18 cellular contexts compared by ENCODE assay signal in genomic region chr15:68484220-68484619, GRCh38. TPM values are rescaled to one million over a fixed set of nuclear protein-coding genes. Genes with fewer than 3 reads are reported as not detected.
"Had no signal": no experiment of that assay in that cellular context is flagged by ENCODE, and none has a peak within 500 bp of the region (broad histone marks: within the 10 kb centered on the region; RNA-seq: fewer than 3 reads in every experiment).

No MANE protein-coding gene starts in this region.

- H3K36me3 ChIP-seq: gastroesophageal sphincter, heart left ventricle, left lung, transverse colon had no signal

- H3K4me3 ChIP-seq: gastroesophageal sphincter, heart left ventricle, left lung, transverse colon had no signal

- H3K36me3 Mint-ChIP-seq: stimulated activated naive B cell treated with anti-CD40 and anti-IgM and Interleukin-4, amounts not matched to agents 10 μg/mL and 1 μg/mL and 100 μg/mL, for 72 hours; T-cell had no signal

- H3K9me3 Mint-ChIP-seq: activated CD4-positive, alpha-beta memory T cell treated with anti-CD3 and anti-CD28 coated beads, Interleukin-2, amount 10 ng/mL, durations not matched to agents 7 days and 5 days; activated naive CD4-positive, alpha-beta T cell treated with anti-CD3 and anti-CD28 coated beads for 36 hours; activated T-helper 17 cell treated with anti-CD3 and anti-CD28 coated beads, Interleukin-2, amount 50 U/mL, for 72 hours had no signal

- H3K9me3 ChIP-seq: gastroesophageal sphincter, left lung, transverse colon had no signal

- H3K27me3 ChIP-seq: heart left ventricle, left lung, transverse colon had no signal

- H3K4me3 Mint-ChIP-seq: activated CD4-positive, alpha-beta memory T cell treated with anti-CD3 and anti-CD28 coated beads, Interleukin-2, amount 10 ng/mL, durations not matched to agents 7 days and 5 days; activated naive CD4-positive, alpha-beta T cell treated with anti-CD3 and anti-CD28 coated beads for 36 hours; activated T-helper 17 cell treated with anti-CD3 and anti-CD28 coated beads, Interleukin-2, amount 50 U/mL, for 72 hours; stimulated activated naive B cell treated with anti-CD40 and anti-IgM and Interleukin-4, amounts not matched to agents 10 μg/mL and 1 μg/mL and 100 μg/mL, for 72 hours; T-cell; WTC11 had no signal

- DNase-seq: activated CD4-positive, alpha-beta memory T cell treated with anti-CD3 and anti-CD28 coated beads, Interleukin-2, amount 10 ng/mL, durations not matched to agents 7 days and 5 days; activated CD4-positive, alpha-beta T cell treated with anti-CD3 and anti-CD28 coated beads for 4 hours; activated naive CD4-positive, alpha-beta T cell treated with anti-CD3 and anti-CD28 coated beads for 36 hours; activated T-cell treated with anti-CD3 and anti-CD28 coated beads, Interleukin-2, amount 50 U/mL, for 1 hour; effector CD4-positive, alpha-beta T cell; heart left ventricle; kidney; left lung; midbrain; occipital lobe; stimulated activated CD4-positive, alpha-beta T cell treated with anti-CD3 and anti-CD28 coated beads, Interleukin-4, amount 100 ng/mL, for 4 hours; stimulated activated naive B cell treated with anti-CD40 and anti-IgM and Interleukin-4, amounts not matched to agents 10 μg/mL and 1 μg/mL and 100 μg/mL, for 72 hours; T-cell; transverse colon had no signal

- H3K4me1 Mint-ChIP-seq: activated CD4-positive, alpha-beta memory T cell treated with anti-CD3 and anti-CD28 coated beads, Interleukin-2, amount 10 ng/mL, durations not matched to agents 7 days and 5 days; stimulated activated naive B cell treated with anti-CD40 and anti-IgM and Interleukin-4, amounts not matched to agents 10 μg/mL and 1 μg/mL and 100 μg/mL, for 72 hours; T-cell had no signal

- H3K4me1 ChIP-seq: left lung had no signal

- H3K27ac Mint-ChIP-seq: activated CD4-positive, alpha-beta memory T cell treated with anti-CD3 and anti-CD28 coated beads, Interleukin-2, amount 10 ng/mL, durations not matched to agents 7 days and 5 days; activated naive CD4-positive, alpha-beta T cell treated with anti-CD3 and anti-CD28 coated beads for 36 hours; activated T-helper 17 cell treated with anti-CD3 and anti-CD28 coated beads, Interleukin-2, amount 50 U/mL, for 72 hours; progenitor cell of endocrine pancreas; stimulated activated naive B cell treated with anti-CD40 and anti-IgM and Interleukin-4, amounts not matched to agents 10 μg/mL and 1 μg/mL and 100 μg/mL, for 72 hours; T-cell; WTC11 had no signal

RNA-seq across cellular contexts. Expression of gene ITGA11, which starts 52.3 kb away (rescaled TPM):
- total RNA-seq: progenitor cell of endocrine pancreas had no signal
